1 cellular context compared by ENCODE assay signal in genomic region chr1:10471411-10472219, GRCh38.
A peak's percentile ranks its signal among the peaks of the same experiment; 100 is the strongest.
TF ChIP-seq lines count a peak whose summit lies in the region.

No MANE protein-coding gene starts in this region.

TF ChIP-seq in K562, 482 proteins besides CTCF, POLR2A, EP300 and RAD21 (continues in another document):
- TF ChIP-seq SMARCE1 (IDR thresholded peaks at IDR 0.05) = 0 out of 2 replicates have a peak, but pooled peaks have one; percentile 50
- TF ChIP-seq TCF3 (CRISPR knock-in tag; IDR thresholded peaks at IDR 0.05) = no peak
- peak; percentile 98 for TF ChIP-seq RBM25 (IDR thresholded peaks at IDR 0.05; ENCODE audit: low read depth, low read length, severe bottlenecking)
- TF ChIP-seq THRB (CRISPR knock-in tag; conservative IDR thresholded peaks at IDR 0.05) = no peak
- TF ChIP-seq ELK1 (CRISPR knock-in tag; IDR thresholded peaks at IDR 0.05) = no peak
- no peak for TF ChIP-seq ZNF699 (CRISPR knock-in tag; IDR thresholded peaks at IDR 0.05; ENCODE audit: insufficient replicate concordance)
- TF ChIP-seq HDAC2 (IDR thresholded peaks at IDR 0.05) = peak; percentile 78; the same call in 1 of the 2 replicates
- 0 out of 2 replicates have a peak, but pooled peaks have one; percentile 17 for TF ChIP-seq NR1H2 (CRISPR knock-in tag; IDR thresholded peaks at IDR 0.05)
- TF ChIP-seq SMARCA5 (IDR thresholded peaks at IDR 0.05) = peak; percentile 87
- TF ChIP-seq CSDE1 (IDR thresholded peaks at IDR 0.05) = 0 out of 4 replicates have a peak, but pooled peaks of 1 of the 2 experiments have one; percentile 15
- TF ChIP-seq NFATC3 (IDR thresholded peaks at IDR 0.05) = 0 out of 2 replicates have a peak, but pooled peaks have one; percentile 19
- TF ChIP-seq C11orf30 (IDR thresholded peaks at IDR 0.05; ENCODE audit: low read depth) = 0 out of 2 replicates have a peak, but pooled peaks have one; percentile 4
- TF ChIP-seq CHCHD3 (CRISPR knock-in tag; IDR thresholded peaks at IDR 0.05) = no peak
- peak; percentile 42 to 85; a peak in 3 of 4 replicates for TF ChIP-seq RCOR1 (IDR thresholded peaks at IDR 0.05; ENCODE audit: borderline replicate concordance in 1 of 2, low read depth in 2 of 2, low read length in 2 of 2)
- peak in 1 of 2 experiments; percentile 56; a peak in 1 of 4 replicates for TF ChIP-seq HDAC1 (IDR thresholded peaks at IDR 0.05)
- TF ChIP-seq BHLHE40 (IDR thresholded peaks at IDR 0.05; ENCODE audit: low read length) = peak; percentile 23; the same call in 1 of the 2 replicates
- TF ChIP-seq SP1 (CRISPR knock-in tag; IDR thresholded peaks at IDR 0.05) = 0 out of 2 replicates have a peak, but pooled peaks have one; percentile 4
- peak; percentile 84 for TF ChIP-seq CHD4 (IDR thresholded peaks at IDR 0.05; ENCODE audit: insufficient read depth, insufficient replicate concordance, low read depth, low read length, poor library complexity, severe bottlenecking)
- peak; percentile 34; the same call in 1 of the 2 replicates for TF ChIP-seq BRD4 (IDR thresholded peaks at IDR 0.05)
- TF ChIP-seq ZNF407 (IDR thresholded peaks at IDR 0.05; ENCODE audit: low read depth) = peak; percentile 17; the same call in 1 of the 2 replicates
- TF ChIP-seq FOXP4 (CRISPR knock-in tag; IDR thresholded peaks at IDR 0.05; ENCODE audit: borderline replicate concordance) = no peak
- 0 out of 2 replicates have a peak, but pooled peaks have one; percentile 76 for TF ChIP-seq PTBP1 (IDR thresholded peaks at IDR 0.05; ENCODE audit: low read depth, low read length)
- peak; percentile 31; the same call in 1 of the 2 replicates for TF ChIP-seq DPF2 (IDR thresholded peaks at IDR 0.05)
- peak; percentile 96 for TF ChIP-seq ADNP (tag; IDR thresholded peaks at IDR 0.05)
- TF ChIP-seq SAP30 (IDR thresholded peaks at IDR 0.05; ENCODE audit: borderline replicate concordance, insufficient read depth, low read depth, low read length, poor library complexity, severe bottlenecking) = peak; percentile 18
- peak; percentile 99 for TF ChIP-seq BCOR (IDR thresholded peaks at IDR 0.05)
- TF ChIP-seq CC2D1A (IDR thresholded peaks at IDR 0.05) = 0 out of 2 replicates have a peak, but pooled peaks have one; percentile 33
- TF ChIP-seq SIN3A (IDR thresholded peaks at IDR 0.05; ENCODE audit: borderline replicate concordance in 2 of 2, control insufficient read depth in 1 of 2, low read depth in 2 of 2, low read length in 2 of 2) = peak in 1 of 2 experiments; percentile 50; a peak in 1 of 4 replicates
- TF ChIP-seq CBX1 (IDR thresholded peaks at IDR 0.05; ENCODE audit: low read depth) = peak; percentile 93
- TF ChIP-seq ZKSCAN1 (IDR thresholded peaks at IDR 0.05; ENCODE audit: low read depth, low read length) = peak; percentile 91
- TF ChIP-seq KDM1A (IDR thresholded peaks at IDR 0.05) = peak; percentile 89 to 95
- no peak for TF ChIP-seq CLOCK (CRISPR knock-in tag; IDR thresholded peaks at IDR 0.05; ENCODE audit: borderline replicate concordance)
- no peak for TF ChIP-seq MYNN (IDR thresholded peaks at IDR 0.05)
- no peak for TF ChIP-seq MYNN (CRISPR knock-in tag; IDR thresholded peaks at IDR 0.05)
- 0 out of 2 replicates have a peak, but pooled peaks have one; percentile 3 for TF ChIP-seq ZNF511 (CRISPR knock-in tag; IDR thresholded peaks at IDR 0.05)
- 0 out of 2 replicates have a peak, but pooled peaks have one; percentile 1 for TF ChIP-seq SRSF3 (IDR thresholded peaks at IDR 0.05; ENCODE audit: insufficient read depth, low read length)
- peak; percentile 51 for TF ChIP-seq NUFIP1 (IDR thresholded peaks at IDR 0.05; ENCODE audit: partially characterized antibody)
- peak; percentile 89 for TF ChIP-seq HDGF (IDR thresholded peaks at IDR 0.05)
- TF ChIP-seq TARDBP (IDR thresholded peaks at IDR 0.05) = no peak
- TF ChIP-seq HES1 (IDR thresholded peaks at IDR 0.05; ENCODE audit: low read depth) = no peak
- TF ChIP-seq E2F8 (IDR thresholded peaks at IDR 0.05; ENCODE audit: low read depth, partially characterized antibody) = no peak
- TF ChIP-seq ZSCAN29 (IDR thresholded peaks at IDR 0.05) = 0 out of 2 replicates have a peak, but pooled peaks have one; percentile 43
